Comparison of ENCODE assay signal across 1 cellular context in the genomic region with DNA sequence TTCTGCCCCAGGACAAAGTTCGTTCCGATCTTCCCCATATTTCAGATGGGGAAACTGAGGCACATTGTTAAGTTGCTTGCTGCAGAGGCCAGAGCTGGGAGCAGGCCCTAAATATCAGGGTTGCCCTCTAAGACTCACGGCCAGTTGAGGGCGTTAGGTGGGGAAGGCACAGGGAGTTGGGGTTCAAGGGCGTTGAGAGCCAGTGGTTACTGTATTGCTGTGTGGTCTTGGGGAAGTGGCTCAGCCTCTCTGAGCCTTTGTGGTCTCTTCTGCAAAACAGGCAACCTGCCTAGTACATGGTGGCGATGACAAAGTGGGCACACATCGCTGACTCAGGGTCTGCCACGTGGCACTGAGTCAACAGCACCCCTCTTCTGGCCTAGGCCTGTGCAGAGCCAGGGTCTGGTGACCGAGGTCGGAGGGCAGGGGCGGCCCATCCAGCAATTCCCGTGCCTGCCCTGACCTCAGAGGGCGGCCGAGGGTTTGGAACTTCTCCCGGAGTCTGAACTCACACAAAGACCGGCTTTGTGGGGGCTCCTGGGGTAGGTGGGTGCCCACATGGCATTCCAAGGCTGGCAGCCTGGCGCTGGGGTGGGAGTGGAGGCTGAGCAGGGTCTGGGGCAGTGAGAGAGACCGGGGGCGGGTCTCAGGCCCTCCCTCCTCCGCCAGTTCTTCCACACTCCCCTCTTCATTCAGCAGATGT.
TF ChIP-seq lines count a peak whose summit lies in the region.

No MANE protein-coding gene starts in this region.

TF ChIP-seq in endothelial cell of umbilical vein, 7 proteins besides CTCF, POLR2A, EP300 and RAD21:
- TF ChIP-seq EZH2 (IDR thresholded peaks at IDR 0.05; ENCODE audit: borderline replicate concordance, low read depth, low read length, severe bottlenecking) (no peak), GATA2 (IDR thresholded peaks at IDR 0.05; ENCODE audit: insufficient read depth, insufficient read length, low read depth, low read length) (no peak), POLR2AphosphoS5 (IDR thresholded peaks at IDR 0.05; ENCODE audit: insufficient read depth, low read depth, low read length) (no peak), JUN (IDR thresholded peaks at IDR 0.05; ENCODE audit: borderline replicate concordance, insufficient read depth, insufficient read length, low read depth) (no peak), MYC (IDR thresholded peaks at IDR 0.05; ENCODE audit: low read depth, low read length) (no peak), FOS (IDR thresholded peaks at IDR 0.05; ENCODE audit: borderline replicate concordance, insufficient read depth, low read length) (no peak)
- TF ChIP-seq, protein P1, sequence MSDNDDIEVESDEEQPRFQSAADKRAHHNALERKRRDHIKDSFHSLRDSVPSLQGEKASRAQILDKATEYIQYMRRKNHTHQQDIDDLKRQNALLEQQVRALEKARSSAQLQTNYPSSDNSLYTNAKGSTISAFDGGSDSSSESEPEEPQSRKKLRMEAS (IDR thresholded peaks at IDR 0.05; ENCODE audit: insufficient read depth, insufficient read length): no peak
